ENCODE assay signal across 1 cellular context in genomic region chr22:19644314-19645223, GRCh38.
TF ChIP-seq lines count a peak whose summit lies in the region.

No MANE protein-coding gene starts in this region.

TF ChIP-seq in H1, 55 proteins besides CTCF, POLR2A, EP300 and RAD21:
- no peak for TF ChIP-seq SUZ12 (IDR thresholded peaks at IDR 0.05; ENCODE audit: low read length)
- no peak for TF ChIP-seq TAF7 (optimal IDR thresholded peaks at IDR 0.05; ENCODE audit: borderline replicate concordance, low read depth, low read length)
- TF ChIP-seq EZH2 (IDR thresholded peaks at IDR 0.05; ENCODE audit: low read depth, low read length, severe bottlenecking) = no peak
- no peak for TF ChIP-seq PHF8 (conservative IDR thresholded peaks at IDR 0.05; ENCODE audit: low read depth, low read length)
